In the genomic region with DNA sequence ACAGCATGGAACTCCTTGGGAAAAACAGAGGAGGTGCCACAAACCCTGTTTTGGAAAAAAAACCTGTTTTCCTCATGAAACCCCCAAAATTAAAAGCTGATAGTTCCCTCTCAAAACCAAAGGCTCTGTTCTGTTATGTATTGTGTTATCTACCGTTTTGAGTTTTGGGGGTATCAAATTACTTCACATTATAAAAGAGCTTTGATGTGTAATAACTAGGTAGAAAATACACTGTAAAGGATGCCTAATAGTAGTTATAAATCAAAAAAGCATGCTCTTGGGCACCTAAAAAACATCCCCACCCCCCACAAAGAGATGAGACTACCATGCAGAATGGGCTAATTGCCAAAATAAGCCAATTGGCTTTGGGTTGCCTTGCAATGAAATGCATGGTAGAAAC, we compare ENCODE assay signal across 1 cellular context.
TF ChIP-seq lines count a peak whose summit lies in the region.

No MANE protein-coding gene starts in this region.

TF ChIP-seq in WTC11, 78 proteins besides CTCF, POLR2A, EP300 and RAD21 (continued from another document):
- TF ChIP-seq, protein P1, sequence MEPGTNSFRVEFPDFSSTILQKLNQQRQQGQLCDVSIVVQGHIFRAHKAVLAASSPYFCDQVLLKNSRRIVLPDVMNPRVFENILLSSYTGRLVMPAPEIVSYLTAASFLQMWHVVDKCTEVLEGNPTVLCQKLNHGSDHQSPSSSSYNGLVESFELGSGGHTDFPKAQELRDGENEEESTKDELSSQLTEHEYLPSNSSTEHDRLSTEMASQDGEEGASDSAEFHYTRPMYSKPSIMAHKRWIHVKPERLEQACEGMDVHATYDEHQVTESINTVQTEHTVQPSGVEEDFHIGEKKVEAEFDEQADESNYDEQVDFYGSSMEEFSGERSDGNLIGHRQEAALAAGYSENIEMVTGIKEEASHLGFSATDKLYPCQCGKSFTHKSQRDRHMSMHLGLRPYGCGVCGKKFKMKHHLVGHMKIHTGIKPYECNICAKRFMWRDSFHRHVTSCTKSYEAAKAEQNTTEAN (CRISPR knock-in tag; IDR thresholded peaks at IDR 0.05): no peak
- TF ChIP-seq, protein P2, sequence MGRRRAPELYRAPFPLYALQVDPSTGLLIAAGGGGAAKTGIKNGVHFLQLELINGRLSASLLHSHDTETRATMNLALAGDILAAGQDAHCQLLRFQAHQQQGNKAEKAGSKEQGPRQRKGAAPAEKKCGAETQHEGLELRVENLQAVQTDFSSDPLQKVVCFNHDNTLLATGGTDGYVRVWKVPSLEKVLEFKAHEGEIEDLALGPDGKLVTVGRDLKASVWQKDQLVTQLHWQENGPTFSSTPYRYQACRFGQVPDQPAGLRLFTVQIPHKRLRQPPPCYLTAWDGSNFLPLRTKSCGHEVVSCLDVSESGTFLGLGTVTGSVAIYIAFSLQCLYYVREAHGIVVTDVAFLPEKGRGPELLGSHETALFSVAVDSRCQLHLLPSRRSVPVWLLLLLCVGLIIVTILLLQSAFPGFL (CRISPR knock-in tag; IDR thresholded peaks at IDR 0.05; ENCODE audit: borderline replicate concordance): no peak
- TF ChIP-seq, protein P3, sequence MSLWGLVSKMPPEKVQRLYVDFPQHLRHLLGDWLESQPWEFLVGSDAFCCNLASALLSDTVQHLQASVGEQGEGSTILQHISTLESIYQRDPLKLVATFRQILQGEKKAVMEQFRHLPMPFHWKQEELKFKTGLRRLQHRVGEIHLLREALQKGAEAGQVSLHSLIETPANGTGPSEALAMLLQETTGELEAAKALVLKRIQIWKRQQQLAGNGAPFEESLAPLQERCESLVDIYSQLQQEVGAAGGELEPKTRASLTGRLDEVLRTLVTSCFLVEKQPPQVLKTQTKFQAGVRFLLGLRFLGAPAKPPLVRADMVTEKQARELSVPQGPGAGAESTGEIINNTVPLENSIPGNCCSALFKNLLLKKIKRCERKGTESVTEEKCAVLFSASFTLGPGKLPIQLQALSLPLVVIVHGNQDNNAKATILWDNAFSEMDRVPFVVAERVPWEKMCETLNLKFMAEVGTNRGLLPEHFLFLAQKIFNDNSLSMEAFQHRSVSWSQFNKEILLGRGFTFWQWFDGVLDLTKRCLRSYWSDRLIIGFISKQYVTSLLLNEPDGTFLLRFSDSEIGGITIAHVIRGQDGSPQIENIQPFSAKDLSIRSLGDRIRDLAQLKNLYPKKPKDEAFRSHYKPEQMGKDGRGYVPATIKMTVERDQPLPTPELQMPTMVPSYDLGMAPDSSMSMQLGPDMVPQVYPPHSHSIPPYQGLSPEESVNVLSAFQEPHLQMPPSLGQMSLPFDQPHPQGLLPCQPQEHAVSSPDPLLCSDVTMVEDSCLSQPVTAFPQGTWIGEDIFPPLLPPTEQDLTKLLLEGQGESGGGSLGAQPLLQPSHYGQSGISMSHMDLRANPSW (CRISPR knock-in tag; conservative IDR thresholded peaks at IDR 0.05; ENCODE audit: low read depth): no peak
- TF ChIP-seq TCF7 (CRISPR knock-in tag; IDR thresholded peaks at IDR 0.05; ENCODE audit: low read depth): no peak
- no peak for TF ChIP-seq ESRRA (CRISPR knock-in tag; IDR thresholded peaks at IDR 0.05; ENCODE audit: borderline replicate concordance)
- no peak for TF ChIP-seq ZNF232 (CRISPR knock-in tag; IDR thresholded peaks at IDR 0.05)
- TF ChIP-seq TP53 (CRISPR knock-in tag; IDR thresholded peaks at IDR 0.05): no peak
- TF ChIP-seq NFATC4 (CRISPR knock-in tag; IDR thresholded peaks at IDR 0.05): no peak
- TF ChIP-seq, protein P4, sequence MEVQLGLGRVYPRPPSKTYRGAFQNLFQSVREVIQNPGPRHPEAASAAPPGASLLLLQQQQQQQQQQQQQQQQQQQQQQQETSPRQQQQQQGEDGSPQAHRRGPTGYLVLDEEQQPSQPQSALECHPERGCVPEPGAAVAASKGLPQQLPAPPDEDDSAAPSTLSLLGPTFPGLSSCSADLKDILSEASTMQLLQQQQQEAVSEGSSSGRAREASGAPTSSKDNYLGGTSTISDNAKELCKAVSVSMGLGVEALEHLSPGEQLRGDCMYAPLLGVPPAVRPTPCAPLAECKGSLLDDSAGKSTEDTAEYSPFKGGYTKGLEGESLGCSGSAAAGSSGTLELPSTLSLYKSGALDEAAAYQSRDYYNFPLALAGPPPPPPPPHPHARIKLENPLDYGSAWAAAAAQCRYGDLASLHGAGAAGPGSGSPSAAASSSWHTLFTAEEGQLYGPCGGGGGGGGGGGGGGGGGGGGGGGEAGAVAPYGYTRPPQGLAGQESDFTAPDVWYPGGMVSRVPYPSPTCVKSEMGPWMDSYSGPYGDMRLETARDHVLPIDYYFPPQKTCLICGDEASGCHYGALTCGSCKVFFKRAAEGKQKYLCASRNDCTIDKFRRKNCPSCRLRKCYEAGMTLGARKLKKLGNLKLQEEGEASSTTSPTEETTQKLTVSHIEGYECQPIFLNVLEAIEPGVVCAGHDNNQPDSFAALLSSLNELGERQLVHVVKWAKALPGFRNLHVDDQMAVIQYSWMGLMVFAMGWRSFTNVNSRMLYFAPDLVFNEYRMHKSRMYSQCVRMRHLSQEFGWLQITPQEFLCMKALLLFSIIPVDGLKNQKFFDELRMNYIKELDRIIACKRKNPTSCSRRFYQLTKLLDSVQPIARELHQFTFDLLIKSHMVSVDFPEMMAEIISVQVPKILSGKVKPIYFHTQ (CRISPR knock-in tag; IDR thresholded peaks at IDR 0.05): no peak
- TF ChIP-seq, protein P5, sequence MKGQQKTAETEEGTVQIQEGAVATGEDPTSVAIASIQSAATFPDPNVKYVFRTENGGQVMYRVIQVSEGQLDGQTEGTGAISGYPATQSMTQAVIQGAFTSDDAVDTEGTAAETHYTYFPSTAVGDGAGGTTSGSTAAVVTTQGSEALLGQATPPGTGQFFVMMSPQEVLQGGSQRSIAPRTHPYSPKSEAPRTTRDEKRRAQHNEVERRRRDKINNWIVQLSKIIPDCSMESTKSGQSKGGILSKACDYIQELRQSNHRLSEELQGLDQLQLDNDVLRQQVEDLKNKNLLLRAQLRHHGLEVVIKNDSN (CRISPR knock-in tag; IDR thresholded peaks at IDR 0.05): no peak
- no peak for TF ChIP-seq SP1 (CRISPR knock-in tag; conservative IDR thresholded peaks at IDR 0.05)
- TF ChIP-seq ZNF317 (CRISPR knock-in tag; IDR thresholded peaks at IDR 0.05; ENCODE audit: borderline replicate concordance, low read depth): no peak
